ENCODE assay signal across 18 cellular contexts in genomic region chr12:22672951-22673350, GRCh38. TPM values are rescaled to one million over a fixed set of nuclear protein-coding genes. Genes with fewer than 3 reads are reported as not detected.
DNase-seq lines count a peak whose midpoint lies in the region; ATAC-seq, FAIRE-seq and TF ChIP-seq lines count a peak whose summit lies in the region.
"Had no signal": no experiment of that assay in that cellular context is flagged by ENCODE, and none has a peak within 500 bp of the region (broad histone marks: within the 10 kb centered on the region; RNA-seq: fewer than 3 reads in every experiment).

No MANE protein-coding gene starts in this region.

- no peaks in the 10 kb centered on the region for H3K36me3 ChIP-seq in uterus
- H3K36me3 ChIP-seq in sigmoid colon, result peaks cover 0 to 25% (median 3%) of the 10 kb centered on the region in 4 donors

- peak; percentile 76 for FAIRE-seq in H54 (lab: Jason Lieb, UNC)
- FAIRE-seq: A549, endothelial cell of umbilical vein had no signal

- intact Hi-C loops in uterus (cut with DNase I; ENCODE audit: low total_unique reads) (no loop called here), sigmoid colon (cut with DNase I) (no loop called here)

- TF ChIP-seq CTCF in foreskin fibroblast (IDR thresholded peaks at IDR 0.05; ENCODE audit: low read depth, low read length), result no peak
- no peak for TF ChIP-seq CTCF in uterus (IDR thresholded peaks at IDR 0.05)
- no peak for TF ChIP-seq CTCF in sigmoid colon (IDR thresholded peaks at IDR 0.05)

- H3K9me3 ChIP-seq in uterus, result no peaks in the 10 kb centered on the region
- H3K9me3 ChIP-seq in sigmoid colon, result no peaks in the 10 kb centered on the region
- H3K9me3 ChIP-seq: A549, SJCRH30 had no signal

- DNase-seq in ACHN, result peak; percentile 43
- no peak for DNase-seq in H54 (ENCODE audit: insufficient read length, low spot score)
- DNase-seq in amniotic stem cell (lab: John Stamatoyannopoulos, UW), result peak; percentile 15
- peak; percentile 34 to 56 for DNase-seq in foreskin fibroblast
- DNase-seq in uterus, result no peak
- no peak for DNase-seq in sigmoid colon
- DNase-seq: activated CD4-positive, alpha-beta T cell treated with anti-CD3 and anti-CD28 coated beads for 48 hours; MM.1S; NCI-H1930; NCI-H510A; SJCRH30; trophoblast cell had no signal

- TF ChIP-seq EP300 in sigmoid colon (IDR thresholded peaks at IDR 0.05), result no peak

- no peak overlapping the region for H3K4me3 ChIP-seq in foreskin fibroblast (ENCODE audit: low read depth in 1 of 2, low read length in 2 of 2)
- no peak overlapping the region for H3K4me3 ChIP-seq in uterus
- H3K4me3 ChIP-seq in sigmoid colon, result no peak overlapping the region
- H3K4me3 ChIP-seq: A549, SJCRH30 had no signal

- WGBS in sigmoid colon, 2 donors, result 71 to 78% methylated on average over 3 of the region's 3 CpGs

- ATAC-seq in GM19351 (IDR thresholded peaks at IDR 0.05; ENCODE audit: unreplicated experiment) (no peak), GM18873 (IDR thresholded peaks at IDR 0.05; ENCODE audit: low FRiP score, unreplicated experiment) (no peak)
- ATAC-seq: A549; activated naive CD4-positive, alpha-beta T cell treated with anti-CD3 and anti-CD28 coated beads, Interleukin-2, amount 50 U/mL, for 72 hours; stimulated activated effector memory CD8-positive, alpha-beta T cell treated with anti-CD3 and anti-CD28 coated beads, Interleukin-12 subunit alpha, Interleukin-12 subunit beta, amount 100 ng/mL, for 72 hours had no signal

- in situ Hi-C loops in ACHN (cut with HindIII; ENCODE audit: low pct_ligation_motif_present, low pct_unique_long_range_greater_than_20kb, low sequenced_read_pairs), result no loop called here

- H3K27ac ChIP-seq in uterus (no peak overlapping the region), sigmoid colon (no peak overlapping the region)
- H3K27ac ChIP-seq: A549, SJCRH30 had no signal

- H3K4me1 ChIP-seq in uterus, result no peaks in the 10 kb centered on the region
- H3K4me1 ChIP-seq in sigmoid colon, result peaks cover 0 to 7% (median 0%) of the 10 kb centered on the region in 4 donors

- no peak for TF ChIP-seq POLR2A in H54 (IDR thresholded peaks at IDR 0.05; ENCODE audit: low read depth, low read length)
- TF ChIP-seq POLR2A in uterus (IDR thresholded peaks at IDR 0.05), result no peak
- no peak for TF ChIP-seq POLR2A in sigmoid colon (IDR thresholded peaks at IDR 0.05)

- H3K27me3 ChIP-seq in uterus (no peaks in the 10 kb centered on the region), sigmoid colon (no peaks in the 10 kb centered on the region)
- H3K27me3 ChIP-seq: SJCRH30 had no signal

RNA-seq across cellular contexts. Expression of gene ETNK1, which starts 48.0 kb away (rescaled TPM):
- total RNA-seq in uterus, result 100 to 1,000 TPM in 1 of 4 donors, 10 to 100 TPM in 3; 16.7 to 145 (median 71.7) TPM
- total RNA-seq in sigmoid colon, result 10 to 100 TPM; 25.7 to 30.0 (median 29.3) TPM
- 10 to 100 TPM; 18.6 to 49.5 (median 28.1) TPM for polyA plus RNA-seq in sigmoid colon

Comparison
In these comparisons a context has a peak if more than half of its experiments do, and no peak if none do; other contexts are left out.
1. DNase-seq: peak in ACHN (single experiment), amniotic stem cell (single experiment) and foreskin fibroblast (2 of 2); none in H54 (single experiment), uterus (0 of 2) and sigmoid colon (single experiment).